Comparison of ENCODE assay signal across 26 cellular contexts in the genomic region with DNA sequence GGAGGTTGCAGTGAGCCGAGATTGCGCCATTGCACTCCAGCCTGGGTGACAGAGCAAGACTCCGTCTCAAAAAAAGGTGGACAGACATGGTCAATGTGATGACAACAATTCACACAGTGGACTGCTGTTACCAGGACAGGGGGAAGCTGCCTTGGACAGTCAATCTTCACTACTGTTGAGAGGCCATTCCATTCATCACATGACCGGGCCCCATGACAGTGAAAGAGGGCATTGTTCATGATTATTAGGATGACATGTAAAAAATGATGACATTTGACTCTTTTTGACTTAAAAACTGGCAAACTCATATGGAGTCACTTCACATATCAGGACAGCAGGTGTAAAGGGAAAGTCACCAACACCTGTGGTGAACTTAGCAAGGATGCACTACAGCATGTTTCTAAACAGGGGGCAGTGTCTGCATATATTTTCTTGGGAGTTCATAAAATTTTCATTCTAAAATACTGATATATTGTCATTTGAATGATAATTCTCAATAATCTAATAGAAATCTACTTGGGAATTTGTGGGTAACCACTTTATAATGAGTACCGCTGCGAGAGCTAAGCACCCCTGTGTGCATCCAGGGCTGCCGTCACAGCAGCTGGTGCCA. TPM values are rescaled to one million over a fixed set of nuclear protein-coding genes. Genes with fewer than 3 reads are reported as not detected.
DNase-seq lines count a peak whose midpoint lies in the region; ATAC-seq and TF ChIP-seq lines count a peak whose summit lies in the region.
"Had no signal": no experiment of that assay in that cellular context is flagged by ENCODE, and none has a peak within 500 bp of the region (broad histone marks: within the 10 kb centered on the region; RNA-seq: fewer than 3 reads in every experiment).

No MANE protein-coding gene starts in this region.

- no peak overlapping the region for H3K27ac Mint-ChIP-seq in chondrocyte (ENCODE audit: unreplicated experiment)
- no peak overlapping the region for H3K27ac Mint-ChIP-seq in glutamatergic neuron (ENCODE audit: unreplicated experiment)
- H3K27ac Mint-ChIP-seq: activated CD4-positive, alpha-beta T cell treated with anti-CD3 and anti-CD28 coated beads, Interleukin-2, amount 10 ng/mL, durations not matched to agents 7 days and 5 days; activated naive CD8-positive, alpha-beta T cell treated with anti-CD3 and anti-CD28 coated beads, Interleukin-2, amount 10 ng/mL, durations not matched to agents 7 days and 5 days; activated T-helper 17 cell treated with anti-CD3 and anti-CD28 coated beads, Interleukin-2, amount 50 U/mL, for 72 hours; CD4-positive, CD25-positive, alpha-beta regulatory T cell; T-helper 1 cell treated with Interleukin-12 subunit alpha and Interleukin-12 subunit beta and Interleukin-4 antibody, amounts not matched to agents 30 μg/mL and 1 μg/mL, for 36 hours had no signal

- H3K9ac ChIP-seq in GM23248, result no peak overlapping the region

- H3K36me3 Mint-ChIP-seq in chondrocyte (ENCODE audit: low read depth) (peaks cover 22% of the 10 kb centered on the region), glutamatergic neuron (ENCODE audit: unreplicated experiment) (no peaks in the 10 kb centered on the region)
- H3K36me3 Mint-ChIP-seq: CD4-positive, CD25-positive, alpha-beta regulatory T cell had no signal

- H3K9me2 ChIP-seq in GM23248 (ENCODE audit: insufficient read depth) (no peaks in the 10 kb centered on the region), OCI-LY7 (ENCODE audit: insufficient read depth, low read length) (no peaks in the 10 kb centered on the region)

- intact Hi-C loops in OCI-LY7 (cut with micrococcal nuclease; ENCODE audit: unreplicated experiment), result no loop called here

- no peaks in the 10 kb centered on the region for H3K9me3 ChIP-seq in GM23248 (ENCODE audit: low read depth)
- no peaks in the 10 kb centered on the region for H3K9me3 ChIP-seq in OCI-LY7 (ENCODE audit: low read length)
- H3K9me3 ChIP-seq: prostate gland, uterus had no signal

- H3K27me3 ChIP-seq in GM23248 (replicated peaks; ENCODE audit: insufficient read depth), result no peaks in the 10 kb centered on the region
- H3K27me3 ChIP-seq: uterus had no signal

- H3F3A ChIP-seq in GM23248 (ENCODE audit: insufficient read depth), result peaks cover 94% of the 10 kb centered on the region

- H3K4me1 ChIP-seq in GM23248 (ENCODE audit: insufficient read depth) (peaks cover 63% of the 10 kb centered on the region), OCI-LY7 (ENCODE audit: insufficient read depth, low read length, poor library complexity, severe bottlenecking) (no peaks in the 10 kb centered on the region)

- ATAC-seq in HG03571 (IDR thresholded peaks at IDR 0.05; ENCODE audit: unreplicated experiment) (no peak), GM21825 (IDR thresholded peaks at IDR 0.05; ENCODE audit: unreplicated experiment) (no peak)
- ATAC-seq: activated T-helper 17 cell treated with anti-CD3 and anti-CD28 coated beads, Interleukin-2, amount 50 U/mL, for 72 hours; left ventricle myocardium superior had no signal

- DNase-seq in GM23248, result peak; percentile 16
- no peak for DNase-seq in OCI-LY7 (ENCODE audit: low spot score)
- DNase-seq in chondrocyte (ENCODE audit: low spot score), result no peak
- DNase-seq in glutamatergic neuron, result no peak
- DNase-seq in NCI-H2196 (lab: John Stamatoyannopoulos, UW; ENCODE audit: unreplicated experiment), result no peak
- DNase-seq in C1 segment of cervical spinal cord (lab: John Stamatoyannopoulos, UW), result no peak
- DNase-seq: activated CD4-positive, alpha-beta T cell treated with anti-CD3 and anti-CD28 coated beads, Interleukin-2, amount 10 ng/mL, durations not matched to agents 7 days and 5 days; activated naive CD8-positive, alpha-beta T cell treated with anti-CD3 and anti-CD28 coated beads, Interleukin-2, amount 10 ng/mL, durations not matched to agents 7 days and 5 days; CD4-positive, CD25-positive, alpha-beta regulatory T cell; hippocampal formation; left ventricle myocardium superior; NCI-H1048; NCI-H187; NCI-H82; SHP77 treated with DMSO at 0.1 percent for 48 hours; uterus had no signal

- peak; percentile 47; the same call in 1 of the 2 replicates for TF ChIP-seq CTCF in OCI-LY7 (conservative IDR thresholded peaks at IDR 0.05; ENCODE audit: low read length)
- peak; percentile 60 for TF ChIP-seq CTCF in chondrocyte (IDR thresholded peaks at IDR 0.05)
- peak; percentile 24 for TF ChIP-seq CTCF in glutamatergic neuron (IDR thresholded peaks at IDR 0.05; ENCODE audit: partially characterized antibody, unreplicated experiment)

- H3K27ac ChIP-seq in GM23248, result no peak overlapping the region
- no peak overlapping the region for H3K27ac ChIP-seq in OCI-LY7 (ENCODE audit: low read depth, low read length, poor library complexity, severe bottlenecking)

- H3K9me3 Mint-ChIP-seq in chondrocyte (ENCODE audit: low read depth) (peaks cover 2% of the 10 kb centered on the region), glutamatergic neuron (ENCODE audit: unreplicated experiment) (peaks cover 1% of the 10 kb centered on the region)
- H3K9me3 Mint-ChIP-seq: activated CD4-positive, alpha-beta T cell treated with anti-CD3 and anti-CD28 coated beads, Interleukin-2, amount 10 ng/mL, durations not matched to agents 7 days and 5 days; activated naive CD8-positive, alpha-beta T cell treated with anti-CD3 and anti-CD28 coated beads, Interleukin-2, amount 10 ng/mL, durations not matched to agents 7 days and 5 days; activated T-helper 17 cell treated with anti-CD3 and anti-CD28 coated beads, Interleukin-2, amount 50 U/mL, for 72 hours; T-helper 1 cell treated with Interleukin-12 subunit alpha and Interleukin-12 subunit beta and Interleukin-4 antibody, amounts not matched to agents 30 μg/mL and 1 μg/mL, for 36 hours had no signal

- H3K4me2 ChIP-seq in GM23248 (ENCODE audit: unreplicated experiment), result no peak overlapping the region
- H3K4me2 ChIP-seq in OCI-LY7 (ENCODE audit: low read length), result no peak overlapping the region

- in situ Hi-C loops in GM23248 (cut with MboI), result no loop called here

- no TSS peak for BruUV-seq in OCI-LY7 (replicated peaks; lab: Mats Ljungman, UMichigan)

- H4K20me1 ChIP-seq in GM23248 (ENCODE audit: insufficient read depth) (no peaks in the 10 kb centered on the region), OCI-LY7 (ENCODE audit: insufficient read depth, low read length) (no peaks in the 10 kb centered on the region)

- POLR2A ChIA-PET in OCI-LY7 (lab: Charles Lee), result interaction anchor here (0.6 to 0.9 kb wide), 2 partner anchors 31 to 165 kb away, joined by 3 to 4 read pairs; no protein-coding TSS in a partner anchor

- H3K79me2 ChIP-seq in GM23248 (ENCODE audit: insufficient read depth) (no peaks in the 10 kb centered on the region), OCI-LY7 (ENCODE audit: insufficient read depth, low read depth, low read length) (no peaks in the 10 kb centered on the region)

- CTCF ChIA-PET in OCI-LY7 (lab: Charles Lee; ENCODE audit: unreplicated experiment), result no interaction called here

- H3K4me3 ChIP-seq in GM23248, result no peak overlapping the region
- H3K4me3 ChIP-seq in OCI-LY7 (ENCODE audit: low read depth, low read length, poor library complexity, severe bottlenecking), result no peak overlapping the region
- H3K4me3 ChIP-seq: coronary artery, prostate gland, uterus had no signal

- peaks cover 42% of the 10 kb centered on the region for H3K4me1 Mint-ChIP-seq in chondrocyte (ENCODE audit: low read depth)
- H3K4me1 Mint-ChIP-seq in glutamatergic neuron (ENCODE audit: low read depth, unreplicated experiment), result peaks cover 5% of the 10 kb centered on the region

- H3K27me3 Mint-ChIP-seq in chondrocyte (ENCODE audit: low read depth) (no peaks in the 10 kb centered on the region), glutamatergic neuron (ENCODE audit: unreplicated experiment) (no peaks in the 10 kb centered on the region)
- H3K27me3 Mint-ChIP-seq: activated naive CD8-positive, alpha-beta T cell treated with anti-CD3 and anti-CD28 coated beads, Interleukin-2, amount 10 ng/mL, durations not matched to agents 7 days and 5 days had no signal

- H3K4me3 Mint-ChIP-seq in chondrocyte (ENCODE audit: unreplicated experiment) (no peak overlapping the region), glutamatergic neuron (ENCODE audit: unreplicated experiment) (no peak overlapping the region)
- H3K4me3 Mint-ChIP-seq: activated CD4-positive, alpha-beta T cell treated with anti-CD3 and anti-CD28 coated beads, Interleukin-2, amount 10 ng/mL, durations not matched to agents 7 days and 5 days; activated naive CD8-positive, alpha-beta T cell treated with anti-CD3 and anti-CD28 coated beads, Interleukin-2, amount 10 ng/mL, durations not matched to agents 7 days and 5 days; activated T-helper 17 cell treated with anti-CD3 and anti-CD28 coated beads, Interleukin-2, amount 50 U/mL, for 72 hours; brain; CD4-positive, CD25-positive, alpha-beta regulatory T cell; T-helper 1 cell treated with Interleukin-12 subunit alpha and Interleukin-12 subunit beta and Interleukin-4 antibody, amounts not matched to agents 30 μg/mL and 1 μg/mL, for 36 hours had no signal

- H3K36me3 ChIP-seq in GM23248 (ENCODE audit: low read depth), result peaks cover 18% of the 10 kb centered on the region
- H3K36me3 ChIP-seq in OCI-LY7 (ENCODE audit: insufficient read depth, low read length), result no peaks in the 10 kb centered on the region
- H3K36me3 ChIP-seq: prostate gland, uterus had no signal

- WGBS in GM23248 (ENCODE audit: low coverage in 1 of 2, low lambda C conversion rate in 2 of 2, missing lambda C conversion rate in 2 of 2), 2 experiments, result 94 to 96% methylated on average over 7 of the region's 7 CpGs

- H2AFZ ChIP-seq in GM23248, result no peak overlapping the region
- H2AFZ ChIP-seq in OCI-LY7 (ENCODE audit: low read length), result no peak overlapping the region

RNA-seq across cellular contexts. Expression of gene LDHAL6B, which starts 34.2 kb away (rescaled TPM):
- total RNA-seq in GM23248 (2014; rRNA removed; shearing (Covaris generic)), result not detected in 2 replicates
- polyA plus RNA-seq in GM23248 (2016; fragmentation: Nextera tagmentation; extraction: Ambion mirVana), result 0.10 and 0.25 TPM in 2 replicates
- 0.09 TPM in 1 of 2 replicates, not detected in the other for total RNA-seq in OCI-LY7 (2014; rRNA removed; shearing (Covaris generic))
- total RNA-seq in OCI-LY7 (2022) (not detected in 2 replicates), chondrocyte (not detected in 3 replicates), glutamatergic neuron (ENCODE audit: unreplicated experiment) (not detected)
- total RNA-seq: activated CD4-positive, alpha-beta T cell treated with anti-CD3 and anti-CD28 coated beads, Interleukin-2, amount 10 ng/mL, durations not matched to agents 7 days and 5 days; activated naive CD8-positive, alpha-beta T cell treated with anti-CD3 and anti-CD28 coated beads, Interleukin-2, amount 10 ng/mL, durations not matched to agents 7 days and 5 days; activated T-helper 17 cell treated with anti-CD3 and anti-CD28 coated beads, Interleukin-2, amount 50 U/mL, for 72 hours; CD4-positive, CD25-positive, alpha-beta regulatory T cell; frontal cortex; left ventricle myocardium superior; mononuclear cell; uterus had no signal
- polyA plus RNA-seq: CD4-positive, CD25-positive, alpha-beta regulatory T cell; neural cell had no signal
